1 cellular context compared by ENCODE assay signal in genomic region chr11:10455637-10456487, GRCh38.
TF ChIP-seq lines count a peak whose summit lies in the region.

No MANE protein-coding gene starts in this region.

TF ChIP-seq in GM12878, 131 proteins besides CTCF, POLR2A, EP300 and RAD21 (continued from another document and continues in another):
- TF ChIP-seq, protein P1, sequence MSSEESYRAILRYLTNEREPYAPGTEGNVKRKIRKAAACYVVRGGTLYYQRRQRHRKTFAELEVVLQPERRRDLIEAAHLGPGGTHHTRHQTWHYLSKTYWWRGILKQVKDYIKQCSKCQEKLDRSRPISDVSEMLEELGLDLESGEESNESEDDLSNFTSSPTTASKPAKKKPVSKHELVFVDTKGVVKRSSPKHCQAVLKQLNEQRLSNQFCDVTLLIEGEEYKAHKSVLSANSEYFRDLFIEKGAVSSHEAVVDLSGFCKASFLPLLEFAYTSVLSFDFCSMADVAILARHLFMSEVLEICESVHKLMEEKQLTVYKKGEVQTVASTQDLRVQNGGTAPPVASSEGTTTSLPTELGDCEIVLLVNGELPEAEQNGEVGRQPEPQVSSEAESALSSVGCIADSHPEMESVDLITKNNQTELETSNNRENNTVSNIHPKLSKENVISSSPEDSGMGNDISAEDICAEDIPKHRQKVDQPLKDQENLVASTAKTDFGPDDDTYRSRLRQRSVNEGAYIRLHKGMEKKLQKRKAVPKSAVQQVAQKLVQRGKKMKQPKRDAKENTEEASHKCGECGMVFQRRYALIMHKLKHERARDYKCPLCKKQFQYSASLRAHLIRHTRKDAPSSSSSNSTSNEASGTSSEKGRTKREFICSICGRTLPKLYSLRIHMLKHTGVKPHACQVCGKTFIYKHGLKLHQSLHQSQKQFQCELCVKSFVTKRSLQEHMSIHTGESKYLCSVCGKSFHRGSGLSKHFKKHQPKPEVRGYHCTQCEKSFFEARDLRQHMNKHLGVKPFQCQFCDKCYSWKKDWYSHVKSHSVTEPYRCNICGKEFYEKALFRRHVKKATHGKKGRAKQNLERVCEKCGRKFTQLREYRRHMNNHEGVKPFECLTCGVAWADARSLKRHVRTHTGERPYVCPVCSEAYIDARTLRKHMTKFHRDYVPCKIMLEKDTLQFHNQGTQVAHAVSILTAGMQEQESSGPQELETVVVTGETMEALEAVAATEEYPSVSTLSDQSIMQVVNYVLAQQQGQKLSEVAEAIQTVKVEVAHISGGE (CRISPR knock-in tag; IDR thresholded peaks at IDR 0.05) = no peak
- peak; percentile 23; the same call in 1 of the 2 replicates for TF ChIP-seq POLR2AphosphoS5 (IDR thresholded peaks at IDR 0.05; ENCODE audit: low read length)
- TF ChIP-seq ZSCAN29 (IDR thresholded peaks at IDR 0.05) = no peak
- no peak for TF ChIP-seq ZNF622 (IDR thresholded peaks at IDR 0.05)
- TF ChIP-seq HCFC1 (IDR thresholded peaks at IDR 0.05; ENCODE audit: low read length) = no peak
- TF ChIP-seq GABPA (IDR thresholded peaks at IDR 0.05; ENCODE audit: low read depth) = no peak
- TF ChIP-seq, protein P2, sequence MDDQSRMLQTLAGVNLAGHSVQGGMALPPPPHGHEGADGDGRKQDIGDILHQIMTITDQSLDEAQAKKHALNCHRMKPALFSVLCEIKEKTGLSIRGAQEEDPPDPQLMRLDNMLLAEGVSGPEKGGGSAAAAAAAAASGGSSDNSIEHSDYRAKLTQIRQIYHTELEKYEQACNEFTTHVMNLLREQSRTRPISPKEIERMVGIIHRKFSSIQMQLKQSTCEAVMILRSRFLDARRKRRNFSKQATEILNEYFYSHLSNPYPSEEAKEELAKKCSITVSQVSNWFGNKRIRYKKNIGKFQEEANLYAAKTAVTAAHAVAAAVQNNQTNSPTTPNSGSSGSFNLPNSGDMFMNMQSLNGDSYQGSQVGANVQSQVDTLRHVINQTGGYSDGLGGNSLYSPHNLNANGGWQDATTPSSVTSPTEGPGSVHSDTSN (IDR thresholded peaks at IDR 0.05; ENCODE audit: insufficient replicate concordance, low read depth, low read length) = peak; percentile 86
- TF ChIP-seq ATF3 (IDR thresholded peaks at IDR 0.05; ENCODE audit: borderline replicate concordance, extremely low read depth, low read depth, low read length) = no peak
- no peak for TF ChIP-seq RELA (IDR thresholded peaks at IDR 0.05; ENCODE audit: borderline replicate concordance, partially characterized antibody)
- TF ChIP-seq, protein P3, sequence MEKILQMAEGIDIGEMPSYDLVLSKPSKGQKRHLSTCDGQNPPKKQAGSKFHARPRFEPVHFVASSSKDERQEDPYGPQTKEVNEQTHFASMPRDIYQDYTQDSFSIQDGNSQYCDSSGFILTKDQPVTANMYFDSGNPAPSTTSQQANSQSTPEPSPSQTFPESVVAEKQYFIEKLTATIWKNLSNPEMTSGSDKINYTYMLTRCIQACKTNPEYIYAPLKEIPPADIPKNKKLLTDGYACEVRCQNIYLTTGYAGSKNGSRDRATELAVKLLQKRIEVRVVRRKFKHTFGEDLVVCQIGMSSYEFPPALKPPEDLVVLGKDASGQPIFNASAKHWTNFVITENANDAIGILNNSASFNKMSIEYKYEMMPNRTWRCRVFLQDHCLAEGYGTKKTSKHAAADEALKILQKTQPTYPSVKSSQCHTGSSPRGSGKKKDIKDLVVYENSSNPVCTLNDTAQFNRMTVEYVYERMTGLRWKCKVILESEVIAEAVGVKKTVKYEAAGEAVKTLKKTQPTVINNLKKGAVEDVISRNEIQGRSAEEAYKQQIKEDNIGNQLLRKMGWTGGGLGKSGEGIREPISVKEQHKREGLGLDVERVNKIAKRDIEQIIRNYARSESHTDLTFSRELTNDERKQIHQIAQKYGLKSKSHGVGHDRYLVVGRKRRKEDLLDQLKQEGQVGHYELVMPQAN (conservative IDR thresholded peaks at IDR 0.05) = 0 out of 2 replicates have a peak, but pooled peaks have one; percentile 29
- no peak for TF ChIP-seq SUPT20H (IDR thresholded peaks at IDR 0.05; ENCODE audit: borderline replicate concordance, control insufficient read depth, low read depth, low read length)
- no peak for TF ChIP-seq MEF2A (IDR thresholded peaks at IDR 0.05; ENCODE audit: insufficient read depth, low read depth, low read length)
- TF ChIP-seq STAT1 (conservative IDR thresholded peaks at IDR 0.05) = no peak
- no peak for TF ChIP-seq JUND (IDR thresholded peaks at IDR 0.05; ENCODE audit: low read depth, low read length)
- TF ChIP-seq CHD2 (IDR thresholded peaks at IDR 0.05; ENCODE audit: borderline replicate concordance, low read depth, low read length) = no peak
- TF ChIP-seq POLR2AphosphoS2 (IDR thresholded peaks at IDR 0.05; ENCODE audit: low read depth, low read length) = no peak
- TF ChIP-seq, protein P4, sequence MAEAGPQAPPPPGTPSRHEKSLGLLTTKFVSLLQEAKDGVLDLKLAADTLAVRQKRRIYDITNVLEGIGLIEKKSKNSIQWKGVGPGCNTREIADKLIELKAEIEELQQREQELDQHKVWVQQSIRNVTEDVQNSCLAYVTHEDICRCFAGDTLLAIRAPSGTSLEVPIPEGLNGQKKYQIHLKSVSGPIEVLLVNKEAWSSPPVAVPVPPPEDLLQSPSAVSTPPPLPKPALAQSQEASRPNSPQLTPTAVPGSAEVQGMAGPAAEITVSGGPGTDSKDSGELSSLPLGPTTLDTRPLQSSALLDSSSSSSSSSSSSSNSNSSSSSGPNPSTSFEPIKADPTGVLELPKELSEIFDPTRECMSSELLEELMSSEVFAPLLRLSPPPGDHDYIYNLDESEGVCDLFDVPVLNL (IDR thresholded peaks at IDR 0.05; ENCODE audit: low read depth, low read length) = no peak
- TF ChIP-seq ASH2L (IDR thresholded peaks at IDR 0.05; ENCODE audit: borderline replicate concordance, low read depth) = no peak
- peak; percentile 83 for TF ChIP-seq IKZF1 (conservative IDR thresholded peaks at IDR 0.05)
- peak; percentile 1; the same call in 1 of the 2 replicates for TF ChIP-seq CREB1 (IDR thresholded peaks at IDR 0.05; ENCODE audit: low read depth)
- TF ChIP-seq MTA2 (IDR thresholded peaks at IDR 0.05; ENCODE audit: low read depth) = no peak
- TF ChIP-seq SMAD5 (IDR thresholded peaks at IDR 0.05; ENCODE audit: low read depth) = no peak
- no peak for TF ChIP-seq IRF5 (IDR thresholded peaks at IDR 0.05; ENCODE audit: borderline replicate concordance)
- TF ChIP-seq BRCA1 (IDR thresholded peaks at IDR 0.05; ENCODE audit: low read depth, low read length) = no peak
- peak; percentile 67; the same call in 1 of the 2 replicates for TF ChIP-seq DPF2 (IDR thresholded peaks at IDR 0.05)
- no peak for TF ChIP-seq SREBF1 (IDR thresholded peaks at IDR 0.05; ENCODE audit: low read length)
- no peak for TF ChIP-seq JUNB (IDR thresholded peaks at IDR 0.05)
- TF ChIP-seq IRF3 (IDR thresholded peaks at IDR 0.05) = no peak
- TF ChIP-seq, protein P5, sequence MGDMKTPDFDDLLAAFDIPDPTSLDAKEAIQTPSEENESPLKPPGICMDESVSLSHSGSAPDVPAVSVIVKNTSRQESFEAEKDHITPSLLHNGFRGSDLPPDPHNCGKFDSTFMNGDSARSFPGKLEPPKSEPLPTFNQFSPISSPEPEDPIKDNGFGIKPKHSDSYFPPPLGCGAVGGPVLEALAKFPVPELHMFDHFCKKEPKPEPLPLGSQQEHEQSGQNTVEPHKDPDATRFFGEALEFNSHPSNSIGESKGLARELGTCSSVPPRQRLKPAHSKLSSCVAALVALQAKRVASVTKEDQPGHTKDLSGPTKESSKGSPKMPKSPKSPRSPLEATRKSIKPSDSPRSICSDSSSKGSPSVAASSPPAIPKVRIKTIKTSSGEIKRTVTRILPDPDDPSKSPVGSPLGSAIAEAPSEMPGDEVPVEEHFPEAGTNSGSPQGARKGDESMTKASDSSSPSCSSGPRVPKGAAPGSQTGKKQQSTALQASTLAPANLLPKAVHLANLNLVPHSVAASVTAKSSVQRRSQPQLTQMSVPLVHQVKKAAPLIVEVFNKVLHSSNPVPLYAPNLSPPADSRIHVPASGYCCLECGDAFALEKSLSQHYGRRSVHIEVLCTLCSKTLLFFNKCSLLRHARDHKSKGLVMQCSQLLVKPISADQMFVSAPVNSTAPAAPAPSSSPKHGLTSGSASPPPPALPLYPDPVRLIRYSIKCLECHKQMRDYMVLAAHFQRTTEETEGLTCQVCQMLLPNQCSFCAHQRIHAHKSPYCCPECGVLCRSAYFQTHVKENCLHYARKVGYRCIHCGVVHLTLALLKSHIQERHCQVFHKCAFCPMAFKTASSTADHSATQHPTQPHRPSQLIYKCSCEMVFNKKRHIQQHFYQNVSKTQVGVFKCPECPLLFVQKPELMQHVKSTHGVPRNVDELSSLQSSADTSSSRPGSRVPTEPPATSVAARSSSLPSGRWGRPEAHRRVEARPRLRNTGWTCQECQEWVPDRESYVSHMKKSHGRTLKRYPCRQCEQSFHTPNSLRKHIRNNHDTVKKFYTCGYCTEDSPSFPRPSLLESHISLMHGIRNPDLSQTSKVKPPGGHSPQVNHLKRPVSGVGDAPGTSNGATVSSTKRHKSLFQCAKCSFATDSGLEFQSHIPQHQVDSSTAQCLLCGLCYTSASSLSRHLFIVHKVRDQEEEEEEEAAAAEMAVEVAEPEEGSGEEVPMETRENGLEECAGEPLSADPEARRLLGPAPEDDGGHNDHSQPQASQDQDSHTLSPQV (IDR thresholded peaks at IDR 0.05) = no peak
- peak; percentile 79 for TF ChIP-seq TCF12 (IDR thresholded peaks at IDR 0.05; ENCODE audit: low read depth, low read length)
- TF ChIP-seq, protein P6, sequence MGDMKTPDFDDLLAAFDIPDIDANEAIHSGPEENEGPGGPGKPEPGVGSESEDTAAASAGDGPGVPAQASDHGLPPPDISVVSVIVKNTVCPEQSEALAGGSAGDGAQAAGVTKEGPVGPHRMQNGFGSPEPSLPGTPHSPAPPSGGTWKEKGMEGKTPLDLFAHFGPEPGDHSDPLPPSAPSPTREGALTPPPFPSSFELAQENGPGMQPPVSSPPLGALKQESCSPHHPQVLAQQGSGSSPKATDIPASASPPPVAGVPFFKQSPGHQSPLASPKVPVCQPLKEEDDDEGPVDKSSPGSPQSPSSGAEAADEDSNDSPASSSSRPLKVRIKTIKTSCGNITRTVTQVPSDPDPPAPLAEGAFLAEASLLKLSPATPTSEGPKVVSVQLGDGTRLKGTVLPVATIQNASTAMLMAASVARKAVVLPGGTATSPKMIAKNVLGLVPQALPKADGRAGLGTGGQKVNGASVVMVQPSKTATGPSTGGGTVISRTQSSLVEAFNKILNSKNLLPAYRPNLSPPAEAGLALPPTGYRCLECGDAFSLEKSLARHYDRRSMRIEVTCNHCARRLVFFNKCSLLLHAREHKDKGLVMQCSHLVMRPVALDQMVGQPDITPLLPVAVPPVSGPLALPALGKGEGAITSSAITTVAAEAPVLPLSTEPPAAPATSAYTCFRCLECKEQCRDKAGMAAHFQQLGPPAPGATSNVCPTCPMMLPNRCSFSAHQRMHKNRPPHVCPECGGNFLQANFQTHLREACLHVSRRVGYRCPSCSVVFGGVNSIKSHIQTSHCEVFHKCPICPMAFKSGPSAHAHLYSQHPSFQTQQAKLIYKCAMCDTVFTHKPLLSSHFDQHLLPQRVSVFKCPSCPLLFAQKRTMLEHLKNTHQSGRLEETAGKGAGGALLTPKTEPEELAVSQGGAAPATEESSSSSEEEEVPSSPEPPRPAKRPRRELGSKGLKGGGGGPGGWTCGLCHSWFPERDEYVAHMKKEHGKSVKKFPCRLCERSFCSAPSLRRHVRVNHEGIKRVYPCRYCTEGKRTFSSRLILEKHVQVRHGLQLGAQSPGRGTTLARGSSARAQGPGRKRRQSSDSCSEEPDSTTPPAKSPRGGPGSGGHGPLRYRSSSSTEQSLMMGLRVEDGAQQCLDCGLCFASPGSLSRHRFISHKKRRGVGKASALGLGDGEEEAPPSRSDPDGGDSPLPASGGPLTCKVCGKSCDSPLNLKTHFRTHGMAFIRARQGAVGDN (IDR thresholded peaks at IDR 0.05) = no peak
- no peak for TF ChIP-seq RAD51 (IDR thresholded peaks at IDR 0.05)
- no peak for TF ChIP-seq SUZ12 (IDR thresholded peaks at IDR 0.05; ENCODE audit: unreplicated experiment)
- no peak for TF ChIP-seq BMI1 (IDR thresholded peaks at IDR 0.05; ENCODE audit: borderline replicate concordance)
- TF ChIP-seq ZNF384 (IDR thresholded peaks at IDR 0.05; ENCODE audit: borderline replicate concordance, low read depth, low read length) = no peak
- no peak for TF ChIP-seq RFX5 (IDR thresholded peaks at IDR 0.05; ENCODE audit: low read depth, low read length)
- TF ChIP-seq RBBP5 (conservative IDR thresholded peaks at IDR 0.05) = no peak
- TF ChIP-seq KAT2A (conservative IDR thresholded peaks at IDR 0.05; ENCODE audit: control insufficient read depth, low read depth, low read length) = no peak
- no peak for TF ChIP-seq NFYA (IDR thresholded peaks at IDR 0.05; ENCODE audit: borderline replicate concordance, low read depth, low read length)
- TF ChIP-seq, protein P7, sequence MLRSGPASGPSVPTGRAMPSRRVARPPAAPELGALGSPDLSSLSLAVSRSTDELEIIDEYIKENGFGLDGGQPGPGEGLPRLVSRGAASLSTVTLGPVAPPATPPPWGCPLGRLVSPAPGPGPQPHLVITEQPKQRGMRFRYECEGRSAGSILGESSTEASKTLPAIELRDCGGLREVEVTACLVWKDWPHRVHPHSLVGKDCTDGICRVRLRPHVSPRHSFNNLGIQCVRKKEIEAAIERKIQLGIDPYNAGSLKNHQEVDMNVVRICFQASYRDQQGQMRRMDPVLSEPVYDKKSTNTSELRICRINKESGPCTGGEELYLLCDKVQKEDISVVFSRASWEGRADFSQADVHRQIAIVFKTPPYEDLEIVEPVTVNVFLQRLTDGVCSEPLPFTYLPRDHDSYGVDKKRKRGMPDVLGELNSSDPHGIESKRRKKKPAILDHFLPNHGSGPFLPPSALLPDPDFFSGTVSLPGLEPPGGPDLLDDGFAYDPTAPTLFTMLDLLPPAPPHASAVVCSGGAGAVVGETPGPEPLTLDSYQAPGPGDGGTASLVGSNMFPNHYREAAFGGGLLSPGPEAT (IDR thresholded peaks at IDR 0.05; ENCODE audit: low read depth) = peak; percentile 66
- no peak for TF ChIP-seq ZZZ3 (IDR thresholded peaks at IDR 0.05; ENCODE audit: control insufficient read depth, insufficient read length, low read depth)
